9 cellular contexts compared by ENCODE assay signal in genomic region chr2:119647440-119648169, GRCh38. TPM values are rescaled to one million over a fixed set of nuclear protein-coding genes. Genes with fewer than 3 reads are reported as not detected.
DNase-seq lines count a peak whose midpoint lies in the region; ATAC-seq and TF ChIP-seq lines count a peak whose summit lies in the region.
"Had no signal": no experiment of that assay in that cellular context is flagged by ENCODE, and none has a peak within 500 bp of the region (broad histone marks: within the 10 kb centered on the region; RNA-seq: fewer than 3 reads in every experiment).

No MANE protein-coding gene starts in this region.

- WGBS in right lobe of liver (ENCODE audit: insufficient coverage, low coverage, low lambda C conversion rate, missing lambda C conversion rate) = 63% methylated on average over 5 of the region's 7 CpGs

- in situ Hi-C loops in GM13977 (cut with MboI; ENCODE audit: low pct_unique_long_range_greater_than_20kb, low sequenced_read_pairs, unreplicated experiment) = no loop called here

- H3K36me3 Mint-ChIP-seq in activated T-cell treated with anti-CD3 and anti-CD28 coated beads, Interleukin-2, amount 50 U/mL, for 72 hours (ENCODE audit: insufficient read depth in 2 of 2) = no peaks in the 10 kb centered on the region

- H3K27me3 ChIP-seq in right lobe of liver = no peaks in the 10 kb centered on the region

- H3K4me3 Mint-ChIP-seq in activated T-cell treated with anti-CD3 and anti-CD28 coated beads, Interleukin-2, amount 50 U/mL, for 72 hours = no peak overlapping the region

- H3K9me3 Mint-ChIP-seq in activated T-cell treated with anti-CD3 and anti-CD28 coated beads, Interleukin-2, amount 50 U/mL, for 72 hours = no peaks in the 10 kb centered on the region

- intact Hi-C loops in right lobe of liver (cut with DNase I) = no loop called here

- no peaks in the 10 kb centered on the region for H3K36me3 ChIP-seq in right lobe of liver

- no peak overlapping the region for H3K27ac ChIP-seq in right lobe of liver
- H3K27ac ChIP-seq: VCaP had no signal

- no peak overlapping the region for H3K27ac Mint-ChIP-seq in activated T-cell treated with anti-CD3 and anti-CD28 coated beads, Interleukin-2, amount 50 U/mL, for 72 hours

- H3K4me1 ChIP-seq in right lobe of liver = no peaks in the 10 kb centered on the region

- peaks cover 16% of the 10 kb centered on the region for H3K27me3 Mint-ChIP-seq in activated T-cell treated with anti-CD3 and anti-CD28 coated beads, Interleukin-2, amount 50 U/mL, for 72 hours (ENCODE audit: low read depth)

- peak; percentile 13 for DNase-seq in GM13977 (ENCODE audit: low spot score)
- DNase-seq in HS-5 (ENCODE audit: low read depth) = peak; percentile 70
- peak; percentile 89 for DNase-seq in dermis blood vessel endothelial cell
- DNase-seq in activated T-cell treated with anti-CD3 and anti-CD28 coated beads, Interleukin-2, amount 50 U/mL, for 72 hours = no peak
- no peak for DNase-seq in SHP77 treated with DMSO at 0.1 percent for 48 hours (lab: John Stamatoyannopoulos, UW)
- no peak for DNase-seq in right lobe of liver
- no peak for DNase-seq in T1000 (lab: John Stamatoyannopoulos, UW)

- H3K9me3 ChIP-seq in right lobe of liver = no peaks in the 10 kb centered on the region

- no peaks in the 10 kb centered on the region for H3K4me1 Mint-ChIP-seq in activated T-cell treated with anti-CD3 and anti-CD28 coated beads, Interleukin-2, amount 50 U/mL, for 72 hours (ENCODE audit: low read depth)

- no peak for TF ChIP-seq POLR2A in right lobe of liver (IDR thresholded peaks at IDR 0.05)

- H3K4me3 ChIP-seq in right lobe of liver = no peak overlapping the region

- ATAC-seq in GM21737 (IDR thresholded peaks at IDR 0.05; ENCODE audit: unreplicated experiment) (peak; percentile 92), right lobe of liver (no peak)
- ATAC-seq in activated T-cell treated with anti-CD3 and anti-CD28 coated beads, Interleukin-2, amount 50 U/mL, for 72 hours (replicated peaks in 1 of 2) = no peak

- TF ChIP-seq CTCF in GM13977 (IDR thresholded peaks at IDR 0.05; ENCODE audit: extremely low read depth, insufficient read depth, missing control alignments) = no peak
- no peak for TF ChIP-seq CTCF in right lobe of liver (IDR thresholded peaks at IDR 0.05)

RNA-seq across cellular contexts. Expression of gene TMEM177, which starts 31.4 kb away (rescaled TPM):
- total RNA-seq in dermis blood vessel endothelial cell (6.5 and 8.6 TPM in 2 replicates), right lobe of liver (10 to 100 TPM; 12.9 to 27.0 (median 17.9) TPM)
- 10 to 100 TPM in 1 of 2 donors, 1 to 10 TPM in 1; 6.8 to 11.0 TPM for total RNA-seq in activated T-cell treated with anti-CD3 and anti-CD28 coated beads, Interleukin-2, amount 50 U/mL, for 72 hours

Comparison
In these comparisons a context has a peak if more than half of its experiments do, and no peak if none do; other contexts are left out.
1. DNase-seq: peak in GM13977 (single experiment), HS-5 (single experiment) and dermis blood vessel endothelial cell (single experiment); none in activated T-cell treated with anti-CD3 and anti-CD28 coated beads, Interleukin-2, amount 50 U/mL, for 72 hours (0 of 2), SHP77 treated with DMSO at 0.1 percent for 48 hours (single experiment), right lobe of liver (0 of 3) and T1000 (single experiment).